In the genomic region with DNA sequence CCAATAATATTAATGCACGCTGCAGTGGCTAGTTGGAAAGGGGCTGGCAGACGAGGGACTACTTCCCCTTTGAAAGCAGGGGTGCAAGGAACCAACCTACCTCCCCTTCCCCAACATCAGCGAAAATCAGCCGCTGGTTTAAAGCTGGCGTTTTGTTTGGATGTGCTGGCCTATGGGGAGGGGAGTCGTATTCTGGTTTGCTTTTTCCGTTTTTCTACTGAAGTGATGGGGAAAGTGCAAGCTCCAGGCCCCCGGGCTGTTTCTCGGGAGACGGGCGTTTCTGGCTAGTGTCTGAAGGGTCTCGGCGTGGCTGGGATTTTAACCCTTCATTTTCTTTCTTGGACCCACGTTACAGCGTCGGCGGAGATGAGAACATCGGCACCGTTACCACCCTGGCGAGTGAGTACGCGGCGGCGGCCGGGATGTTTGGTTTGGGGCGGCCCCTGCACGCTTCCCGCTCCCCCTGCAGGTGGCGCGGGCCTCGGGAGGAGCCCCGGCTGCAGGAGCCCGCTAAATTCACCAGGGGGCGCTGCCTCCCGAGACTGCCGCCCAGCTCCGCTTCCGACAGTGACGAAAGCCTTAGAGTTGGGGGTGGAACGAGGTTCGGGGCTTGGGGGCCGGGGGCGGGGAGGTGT, we compare ENCODE assay signal across 8 cellular contexts.
DNase-seq lines count a peak whose midpoint lies in the region; ATAC-seq and TF ChIP-seq lines count a peak whose summit lies in the region.

No MANE protein-coding gene starts in this region.

- peak overlapping the region; percentile 82 for H3K4me2 ChIP-seq in mammary epithelial cell (ENCODE audit: insufficient read depth, low read depth, low read length)
- peak overlapping the region; percentile 96 for H3K4me2 ChIP-seq in smooth muscle cell

- H3K9me3 ChIP-seq in mammary epithelial cell (replicated peaks; ENCODE audit: insufficient read depth, low read length) = peaks cover 7% of the 10 kb centered on the region
- H3K9me3 ChIP-seq in smooth muscle cell (replicated peaks; ENCODE audit: low read depth) = no peaks in the 10 kb centered on the region

- H3K4me3 ChIP-seq in WI38 (ENCODE audit: low read depth, low read length) (peak overlapping the region; percentile 59), mammary epithelial cell (replicated peaks in 1 of 3; ENCODE audit: insufficient read depth in 1 of 3, low read depth in 2 of 3, low read length in 3 of 3) (peak overlapping the region; percentile 49 to 62 (median 55)), smooth muscle cell (peak overlapping the region; percentile 86)

- DNase-seq in ACHN (peak; percentile 88), NCI-H2171 treated with DMSO at 0.1 percent for 48 hours (lab: John Stamatoyannopoulos, UW) (peak; percentile 92), mammary epithelial cell (peak; percentile 70), iPS-NIHi7 (ENCODE audit: extremely low spot score) (peak; percentile 98), smooth muscle cell (lab: John Stamatoyannopoulos, UW; ENCODE audit: unreplicated experiment) (peak; percentile 72)

- H3K9ac ChIP-seq in mammary epithelial cell (ENCODE audit: insufficient read depth, low read length) (peak overlapping the region; percentile 62), smooth muscle cell (ENCODE audit: low read depth) (peak overlapping the region; percentile 80)

- 3% methylated on average over 33 of the region's 43 CpGs for WGBS in mammary epithelial cell (ENCODE audit: low coverage, missing lambda C conversion rate)
- WGBS in smooth muscle cell (ENCODE audit: low lambda C conversion rate) = 2% methylated on average over 41 of the region's 43 CpGs

- TF ChIP-seq CTCF in WI38 (IDR thresholded peaks at IDR 0.05; ENCODE audit: low read depth, low read length) (peak; percentile 97), mammary epithelial cell (conservative IDR thresholded peaks at IDR 0.05 in 1 of 2, IDR thresholded peaks at IDR 0.05 in 1 of 2; ENCODE audit: extremely low read depth in 1 of 2, insufficient read depth in 1 of 2, low read depth in 1 of 2, low read length in 2 of 2) (peak; percentile 96 to 100), smooth muscle cell (IDR thresholded peaks at IDR 0.05; ENCODE audit: borderline replicate concordance, insufficient read depth, poor library complexity, severe bottlenecking) (peak; percentile 100)

- H2AFZ ChIP-seq in mammary epithelial cell (ENCODE audit: low read depth, low read length) (peak overlapping the region; percentile 83), smooth muscle cell (ENCODE audit: low read depth) (peak overlapping the region; percentile 100)

- no peaks in the 10 kb centered on the region for H3F3A ChIP-seq in smooth muscle cell (ENCODE audit: low read depth)

- CTCF ChIA-PET in mammary epithelial cell (lab: Charles Lee; ENCODE audit: low non-redundant PET) = interaction anchor here (0.6 to 1.4 kb wide), 2 partner anchors 22 to 27 kb away, joined by 3 to 15 read pairs; no protein-coding TSS in a partner anchor

- in situ Hi-C loops in ACHN (cut with HindIII; ENCODE audit: low pct_ligation_motif_present, low pct_unique_long_range_greater_than_20kb, low sequenced_read_pairs) (no loop called here), mammary epithelial cell (cut with MboI; ENCODE audit: low sequenced_read_pairs in 2 of 2) (loop anchor here (5.0 to 10.0 kb wide), 2 partner anchors 186 to 188 kb away; partner anchors contain the start of gene PPP1CB (in 2 of the 2))

- ATAC-seq in GM18861 (IDR thresholded peaks at IDR 0.05; ENCODE audit: unreplicated experiment) = peak; percentile 84
- ATAC-seq in HG03103 (IDR thresholded peaks at IDR 0.05; ENCODE audit: low read depth, unreplicated experiment) = peak; percentile 92

- dilution Hi-C loops in mammary epithelial cell (cut with HindIII; ENCODE audit: low sequenced_read_pairs) = loop anchor here (5.0 kb wide), 1 partner anchor 41 kb away; no protein-coding TSS in a partner anchor

- peak overlapping the region; percentile 63 for H3K27ac ChIP-seq in mammary epithelial cell (ENCODE audit: insufficient read depth, low read depth, low read length)
- no peak overlapping the region for H3K27ac ChIP-seq in smooth muscle cell (ENCODE audit: low read depth)

- H3K4me1 ChIP-seq in mammary epithelial cell (ENCODE audit: insufficient read depth, low read length) = peaks cover 33% of the 10 kb centered on the region
- peaks cover 5% of the 10 kb centered on the region for H3K4me1 ChIP-seq in smooth muscle cell (ENCODE audit: low read depth)

- intact Hi-C loops in mammary epithelial cell (cut with micrococcal nuclease) = loop anchor here (1.0 to 5.0 kb wide), 8 partner anchors 18 to 863 kb away; no protein-coding TSS in a partner anchor

- H3K36me3 ChIP-seq in mammary epithelial cell (ENCODE audit: insufficient read depth, low read length) (no peaks in the 10 kb centered on the region), smooth muscle cell (ENCODE audit: low read depth) (no peaks in the 10 kb centered on the region)

- H3K27me3 ChIP-seq in mammary epithelial cell (ENCODE audit: insufficient read depth, low read length) = no peaks in the 10 kb centered on the region
- H3K27me3 ChIP-seq in smooth muscle cell (ENCODE audit: low read depth) = no peaks in the 10 kb centered on the region

- H4K20me1 ChIP-seq in mammary epithelial cell (ENCODE audit: insufficient read depth, low read length) (no peaks in the 10 kb centered on the region), smooth muscle cell (ENCODE audit: low read depth) (no peaks in the 10 kb centered on the region)

- no TSS peak for BruUV-seq in mammary epithelial cell (replicated peaks; lab: Mats Ljungman, UMichigan)

- H3K79me2 ChIP-seq in mammary epithelial cell (ENCODE audit: insufficient read depth, low read length) = no peaks in the 10 kb centered on the region
- H3K79me2 ChIP-seq in smooth muscle cell (ENCODE audit: low read depth) = no peaks in the 10 kb centered on the region
